Comparison of ENCODE assay signal across 1 cellular context in the genomic region with DNA sequence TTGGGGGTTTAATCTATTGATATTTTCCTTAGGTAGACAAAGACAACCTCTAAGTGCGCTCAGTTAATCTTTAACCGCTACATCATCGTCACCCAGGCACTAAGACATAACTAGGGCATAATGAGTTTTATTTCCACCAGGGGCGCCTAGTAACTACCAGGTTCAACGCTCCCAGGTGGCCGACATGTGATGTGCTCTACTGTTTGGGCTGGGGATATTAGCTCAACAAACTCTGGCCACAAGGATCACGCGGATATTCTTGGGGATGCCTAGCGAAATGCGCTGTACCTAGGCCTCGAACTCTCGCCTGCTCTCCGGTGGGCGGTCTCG.
TF ChIP-seq lines count a peak whose summit lies in the region.

No MANE protein-coding gene starts in this region.

TF ChIP-seq in K562, 482 proteins besides CTCF, POLR2A, EP300 and RAD21 (continued from another document):
- TF ChIP-seq RFX5 (IDR thresholded peaks at IDR 0.05; ENCODE audit: low read depth, low read length) = no peak
- TF ChIP-seq C11orf30 (IDR thresholded peaks at IDR 0.05; ENCODE audit: low read depth) = 0 out of 2 replicates have a peak, but pooled peaks have one; percentile 4
- TF ChIP-seq ZNF507 (tag; conservative IDR thresholded peaks at IDR 0.05) = no peak
- no peak for TF ChIP-seq ZNF586 (CRISPR knock-in tag; conservative IDR thresholded peaks at IDR 0.05)
- no peak for TF ChIP-seq SPI1 (IDR thresholded peaks at IDR 0.05; ENCODE audit: borderline replicate concordance, low read depth, low read length)
- TF ChIP-seq, protein P1, sequence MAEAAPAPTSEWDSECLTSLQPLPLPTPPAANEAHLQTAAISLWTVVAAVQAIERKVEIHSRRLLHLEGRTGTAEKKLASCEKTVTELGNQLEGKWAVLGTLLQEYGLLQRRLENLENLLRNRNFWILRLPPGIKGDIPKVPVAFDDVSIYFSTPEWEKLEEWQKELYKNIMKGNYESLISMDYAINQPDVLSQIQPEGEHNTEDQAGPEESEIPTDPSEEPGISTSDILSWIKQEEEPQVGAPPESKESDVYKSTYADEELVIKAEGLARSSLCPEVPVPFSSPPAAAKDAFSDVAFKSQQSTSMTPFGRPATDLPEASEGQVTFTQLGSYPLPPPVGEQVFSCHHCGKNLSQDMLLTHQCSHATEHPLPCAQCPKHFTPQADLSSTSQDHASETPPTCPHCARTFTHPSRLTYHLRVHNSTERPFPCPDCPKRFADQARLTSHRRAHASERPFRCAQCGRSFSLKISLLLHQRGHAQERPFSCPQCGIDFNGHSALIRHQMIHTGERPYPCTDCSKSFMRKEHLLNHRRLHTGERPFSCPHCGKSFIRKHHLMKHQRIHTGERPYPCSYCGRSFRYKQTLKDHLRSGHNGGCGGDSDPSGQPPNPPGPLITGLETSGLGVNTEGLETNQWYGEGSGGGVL (CRISPR knock-in tag; IDR thresholded peaks at IDR 0.05) = no peak
- 0 out of 2 replicates have a peak, but pooled peaks have one; percentile 46 for TF ChIP-seq SMARCA4 (IDR thresholded peaks at IDR 0.05)
- no peak for TF ChIP-seq GATAD2A (IDR thresholded peaks at IDR 0.05)
- TF ChIP-seq HDAC8 (tag; IDR thresholded peaks at IDR 0.05) = no peak
- TF ChIP-seq, protein P2, sequence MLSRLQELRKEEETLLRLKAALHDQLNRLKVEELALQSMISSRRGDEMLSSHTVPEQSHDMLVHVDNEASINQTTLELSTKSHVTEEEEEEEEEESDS (CRISPR knock-in tag; IDR thresholded peaks at IDR 0.05) = no peak
- TF ChIP-seq LARP7 (IDR thresholded peaks at IDR 0.05) = no peak
- no peak for TF ChIP-seq BRD4 (IDR thresholded peaks at IDR 0.05)
- no peak for TF ChIP-seq MCM3 (IDR thresholded peaks at IDR 0.05)
- no peak for TF ChIP-seq BRF1 (IDR thresholded peaks at IDR 0.05; ENCODE audit: borderline replicate concordance, extremely low read depth, insufficient read length)
- TF ChIP-seq GABPB1 (CRISPR knock-in tag; IDR thresholded peaks at IDR 0.05) = no peak
- no peak for TF ChIP-seq FOXK1 (CRISPR knock-in tag; IDR thresholded peaks at IDR 0.05; ENCODE audit: borderline replicate concordance)
- peak in 1 of 2 experiments; percentile 55; a peak in 2 of 4 replicates for TF ChIP-seq SIN3A (IDR thresholded peaks at IDR 0.05; ENCODE audit: borderline replicate concordance in 2 of 2, control insufficient read depth in 1 of 2, low read depth in 2 of 2, low read length in 2 of 2)
- no peak for TF ChIP-seq ASH1L (IDR thresholded peaks at IDR 0.05; ENCODE audit: borderline replicate concordance, low read depth, partially characterized antibody)
- no peak for TF ChIP-seq ESRRB (CRISPR knock-in tag; IDR thresholded peaks at IDR 0.05; ENCODE audit: borderline replicate concordance)
- TF ChIP-seq, protein P3, sequence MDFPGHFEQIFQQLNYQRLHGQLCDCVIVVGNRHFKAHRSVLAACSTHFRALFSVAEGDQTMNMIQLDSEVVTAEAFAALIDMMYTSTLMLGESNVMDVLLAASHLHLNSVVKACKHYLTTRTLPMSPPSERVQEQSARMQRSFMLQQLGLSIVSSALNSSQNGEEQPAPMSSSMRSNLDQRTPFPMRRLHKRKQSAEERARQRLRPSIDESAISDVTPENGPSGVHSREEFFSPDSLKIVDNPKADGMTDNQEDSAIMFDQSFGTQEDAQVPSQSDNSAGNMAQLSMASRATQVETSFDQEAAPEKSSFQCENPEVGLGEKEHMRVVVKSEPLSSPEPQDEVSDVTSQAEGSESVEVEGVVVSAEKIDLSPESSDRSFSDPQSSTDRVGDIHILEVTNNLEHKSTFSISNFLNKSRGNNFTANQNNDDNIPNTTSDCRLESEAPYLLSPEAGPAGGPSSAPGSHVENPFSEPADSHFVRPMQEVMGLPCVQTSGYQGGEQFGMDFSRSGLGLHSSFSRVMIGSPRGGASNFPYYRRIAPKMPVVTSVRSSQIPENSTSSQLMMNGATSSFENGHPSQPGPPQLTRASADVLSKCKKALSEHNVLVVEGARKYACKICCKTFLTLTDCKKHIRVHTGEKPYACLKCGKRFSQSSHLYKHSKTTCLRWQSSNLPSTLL (IDR thresholded peaks at IDR 0.05) = no peak
- no peak for TF ChIP-seq DACH1 (IDR thresholded peaks at IDR 0.05; ENCODE audit: partially characterized antibody)
- TF ChIP-seq, protein P4, sequence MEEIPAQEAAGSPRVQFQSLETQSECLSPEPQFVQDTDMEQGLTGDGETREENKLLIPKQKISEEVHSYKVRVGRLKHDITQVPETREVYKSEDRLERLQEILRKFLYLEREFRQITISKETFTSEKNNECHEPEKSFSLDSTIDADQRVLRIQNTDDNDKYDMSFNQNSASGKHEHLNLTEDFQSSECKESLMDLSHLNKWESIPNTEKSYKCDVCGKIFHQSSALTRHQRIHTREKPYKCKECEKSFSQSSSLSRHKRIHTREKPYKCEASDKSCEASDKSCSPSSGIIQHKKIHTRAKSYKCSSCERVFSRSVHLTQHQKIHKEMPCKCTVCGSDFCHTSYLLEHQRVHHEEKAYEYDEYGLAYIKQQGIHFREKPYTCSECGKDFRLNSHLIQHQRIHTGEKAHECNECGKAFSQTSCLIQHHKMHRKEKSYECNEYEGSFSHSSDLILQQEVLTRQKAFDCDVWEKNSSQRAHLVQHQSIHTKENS (CRISPR knock-in tag; IDR thresholded peaks at IDR 0.05) = no peak
- no peak for TF ChIP-seq MTF1 (CRISPR knock-in tag; IDR thresholded peaks at IDR 0.05; ENCODE audit: borderline replicate concordance)
- TF ChIP-seq CBX1 (IDR thresholded peaks at IDR 0.05; ENCODE audit: low read depth) = no peak
- no peak for TF ChIP-seq FOXK2 (conservative IDR thresholded peaks at IDR 0.05 in 1 of 2, IDR thresholded peaks at IDR 0.05 in 1 of 2; ENCODE audit: low read depth in 2 of 2)
- TF ChIP-seq, protein P5, sequence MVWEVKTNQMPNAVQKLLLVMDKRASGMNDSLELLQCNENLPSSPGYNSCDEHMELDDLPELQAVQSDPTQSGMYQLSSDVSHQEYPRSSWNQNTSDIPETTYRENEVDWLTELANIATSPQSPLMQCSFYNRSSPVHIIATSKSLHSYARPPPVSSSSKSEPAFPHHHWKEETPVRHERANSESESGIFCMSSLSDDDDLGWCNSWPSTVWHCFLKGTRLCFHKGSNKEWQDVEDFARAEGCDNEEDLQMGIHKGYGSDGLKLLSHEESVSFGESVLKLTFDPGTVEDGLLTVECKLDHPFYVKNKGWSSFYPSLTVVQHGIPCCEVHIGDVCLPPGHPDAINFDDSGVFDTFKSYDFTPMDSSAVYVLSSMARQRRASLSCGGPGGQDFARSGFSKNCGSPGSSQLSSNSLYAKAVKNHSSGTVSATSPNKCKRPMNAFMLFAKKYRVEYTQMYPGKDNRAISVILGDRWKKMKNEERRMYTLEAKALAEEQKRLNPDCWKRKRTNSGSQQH (CRISPR knock-in tag; IDR thresholded peaks at IDR 0.05) = no peak
TF ChIP-seq in K562: peak in this region for 37.
